ENCODE assay signal across 12 cellular contexts in genomic region chr10:60335708-60336107, GRCh38. TPM values are rescaled to one million over a fixed set of nuclear protein-coding genes. Genes with fewer than 3 reads are reported as not detected.
DNase-seq lines count a peak whose midpoint lies in the region; ATAC-seq and TF ChIP-seq lines count a peak whose summit lies in the region.
"Had no signal": no experiment of that assay in that cellular context is flagged by ENCODE, and none has a peak within 500 bp of the region (broad histone marks: within the 10 kb centered on the region; RNA-seq: fewer than 3 reads in every experiment).

No MANE protein-coding gene starts in this region.

- no peaks in the 10 kb centered on the region for H3K36me3 ChIP-seq in OCI-LY1 (ENCODE audit: insufficient read depth, low read length)
- no peaks in the 10 kb centered on the region for H3K36me3 ChIP-seq in esophagus muscularis mucosa
- no peaks in the 10 kb centered on the region for H3K36me3 ChIP-seq in tibial artery
- H3K36me3 ChIP-seq: gastrocnemius medialis had no signal

- peak overlapping the region; percentile 34; the same call in 1 of the 2 replicates for H3K4me2 ChIP-seq in OCI-LY1 (ENCODE audit: low read length)

- intact Hi-C loops in esophagus muscularis mucosa (cut with DNase I), result no loop called here
- intact Hi-C loops in tibial artery (cut with DNase I; ENCODE audit: low total_unique reads), result no loop called here
- intact Hi-C loops in left ventricle myocardium superior (cut with micrococcal nuclease), result no loop called here

- ATAC-seq in GM19351 (IDR thresholded peaks at IDR 0.05; ENCODE audit: unreplicated experiment), result peak; percentile 76
- no peak for ATAC-seq in left ventricle myocardium superior
- ATAC-seq: CD8-positive, alpha-beta T cell; gastrocnemius medialis had no signal

- no peak for TF ChIP-seq POLR2A in esophagus muscularis mucosa (IDR thresholded peaks at IDR 0.05; ENCODE audit: low read depth)

- H3K4me1 ChIP-seq in OCI-LY1 (ENCODE audit: insufficient read depth, low read length, severe bottlenecking) (peaks cover 66% of the 10 kb centered on the region), esophagus muscularis mucosa (no peaks in the 10 kb centered on the region), tibial artery (no peaks in the 10 kb centered on the region)
- H3K4me1 ChIP-seq: gastrocnemius medialis had no signal

- no peaks in the 10 kb centered on the region for H4K20me1 ChIP-seq in OCI-LY1 (ENCODE audit: insufficient read depth, low read length)

- no peak for DNase-seq in AG09309 (ENCODE audit: low read depth)
- DNase-seq in esophagus muscularis mucosa (ENCODE audit: extremely low spot score), result no peak
- no peak for DNase-seq in NCI-H2107 treated with DMSO at 0.1 percent for 48 hours (lab: John Stamatoyannopoulos, UW; ENCODE audit: unreplicated experiment)
- no peak for DNase-seq in RWPE1 (ENCODE audit: low spot score)
- no peak for DNase-seq in tibial artery
- DNase-seq in left ventricle myocardium superior, result no peak
- DNase-seq: CD8-positive, alpha-beta T cell; gastrocnemius medialis; naive B cell; stimulated activated CD4-positive, alpha-beta T cell treated with anti-CD3 and anti-CD28 coated beads, Interleukin-4, amount 100 ng/mL, for 4 hours had no signal

- TF ChIP-seq CTCF in AG09309 (IDR thresholded peaks at IDR 0.05; ENCODE audit: control insufficient read depth, insufficient read depth, low read depth, low read length, missing control alignments), result peak; percentile 22
- TF ChIP-seq CTCF in OCI-LY1 (IDR thresholded peaks at IDR 0.05; ENCODE audit: low read length), result peak; percentile 80
- peak; percentile 19 to 24 (median 22) for TF ChIP-seq CTCF in esophagus muscularis mucosa (IDR thresholded peaks at IDR 0.05)
- TF ChIP-seq CTCF in RWPE1 (conservative IDR thresholded peaks at IDR 0.05; ENCODE audit: low read depth), result no peak; the same call in 1 of the 2 replicates
- peak in 1 of 2 experiments; percentile 14 for TF ChIP-seq CTCF in tibial artery (IDR thresholded peaks at IDR 0.05)

- H3K9ac ChIP-seq in OCI-LY1 (ENCODE audit: low read length), result peak overlapping the region; percentile 45; the same call in 1 of the 2 replicates

- POLR2A ChIA-PET in RWPE1 (lab: Yijun Ruan, JAX; ENCODE audit: low non-redundant PET), result no interaction called here

- no peaks in the 10 kb centered on the region for H3F3A ChIP-seq in OCI-LY1 (ENCODE audit: insufficient read depth, low read length)

- H3K9me2 ChIP-seq in OCI-LY1 (ENCODE audit: low read depth, low read length), result no peaks in the 10 kb centered on the region

- H3K27me3 ChIP-seq in OCI-LY1 (ENCODE audit: insufficient read depth, low read length) (no peaks in the 10 kb centered on the region), esophagus muscularis mucosa (no peaks in the 10 kb centered on the region), tibial artery (no peaks in the 10 kb centered on the region)
- H3K27me3 ChIP-seq: gastrocnemius medialis had no signal

- H3K9me3 ChIP-seq in OCI-LY1 (ENCODE audit: low read length) (no peaks in the 10 kb centered on the region), esophagus muscularis mucosa (no peaks in the 10 kb centered on the region), tibial artery (no peaks in the 10 kb centered on the region)
- H3K9me3 ChIP-seq: gastrocnemius medialis had no signal

- H3K4me3 ChIP-seq in AG09309 (ENCODE audit: control insufficient read depth, low read depth, low read length), result no peak overlapping the region
- peak overlapping the region; percentile 10 for H3K4me3 ChIP-seq in OCI-LY1 (ENCODE audit: low read depth, low read length, poor library complexity, severe bottlenecking)
- no peak overlapping the region for H3K4me3 ChIP-seq in esophagus muscularis mucosa
- no peak overlapping the region for H3K4me3 ChIP-seq in tibial artery
- H3K4me3 ChIP-seq: gastrocnemius medialis had no signal

- H3K27ac ChIP-seq in OCI-LY1 (ENCODE audit: low read depth, low read length, poor library complexity, severe bottlenecking) (peak overlapping the region; percentile 71), esophagus muscularis mucosa (replicated peaks in 1 of 4) (no peak overlapping the region), RWPE1 (no peak overlapping the region), tibial artery (no peak overlapping the region)
- H3K27ac ChIP-seq: gastrocnemius medialis had no signal

- CTCF ChIA-PET in RWPE1 (lab: Yijun Ruan, JAX), result interaction anchor here (0.8 to 1.1 kb wide), 4 partner anchors 20 to 220 kb away, joined by 3 read pairs; no protein-coding TSS in a partner anchor

- 84% methylated on average over 5 of the region's 5 CpGs for WGBS in esophagus muscularis mucosa

- no peak for TF ChIP-seq EP300 in esophagus muscularis mucosa (IDR thresholded peaks at IDR 0.05)

- H2AFZ ChIP-seq in OCI-LY1 (ENCODE audit: low read length), result peak overlapping the region; percentile 51; the same call in 1 of the 2 replicates

- H3K79me2 ChIP-seq in OCI-LY1 (ENCODE audit: insufficient read depth, low read length), result peaks cover 4% of the 10 kb centered on the region; the same call in 1 of the 2 replicates

RNA-seq across cellular contexts. Expression of gene ANK3, which starts 54.0 kb away (rescaled TPM):
- 10 to 100 TPM; 25.5 to 44.9 (median 26.6) TPM for total RNA-seq in esophagus muscularis mucosa
- total RNA-seq in left ventricle myocardium superior, result 188 TPM
